In genomic region chr2:108423502-108424251, GRCh38 we compare ENCODE assay signal across 26 cellular contexts. TPM values are rescaled to one million over a fixed set of nuclear protein-coding genes. Genes with fewer than 3 reads are reported as not detected.
DNase-seq lines count a peak whose midpoint lies in the region; FAIRE-seq and TF ChIP-seq lines count a peak whose summit lies in the region.
"Had no signal": no experiment of that assay in that cellular context is flagged by ENCODE, and none has a peak within 500 bp of the region (broad histone marks: within the 10 kb centered on the region; RNA-seq: fewer than 3 reads in every experiment).

No MANE protein-coding gene starts in this region.

- H4K8ac ChIP-seq in H1 (ENCODE audit: extremely low read depth, insufficient read depth, low read length) = no peak overlapping the region

- H3K79me1 ChIP-seq in H1 (ENCODE audit: low read depth, low read length) = no peaks in the 10 kb centered on the region

- CTCF ChIA-PET in H1 (lab: Charles Lee; ENCODE audit: partially characterized antibody) = no interaction called here

- H3K27me3 ChIP-seq in H1 (replicated peaks in 1 of 4; ENCODE audit: control insufficient read depth in 3 of 4, extremely low read depth in 1 of 4, insufficient read depth in 3 of 4, low read length in 3 of 4) (no peaks in the 10 kb centered on the region), small intestine (ENCODE audit: control insufficient read depth in 2 of 2, insufficient read depth in 2 of 2, low read length in 2 of 2) (no peaks in the 10 kb centered on the region)
- H3K27me3 ChIP-seq: MG63 had no signal

- FAIRE-seq in H1 (lab: Jason Lieb, UNC) (no peak), small intestine (lab: Jason Lieb, UNC) (no peak)
- FAIRE-seq: G401.6, GM19239 had no signal

- 0 out of 2 replicates have a peak overlapping the region, but pooled peaks have one; percentile 12 for H2BK5ac ChIP-seq in H1 (ENCODE audit: low read depth, low read length)

- no peak overlapping the region for H2BK12ac ChIP-seq in H1 (ENCODE audit: low read depth, low read length)

- no peak overlapping the region for H2BK120ac ChIP-seq in H1 (replicated peaks; ENCODE audit: low read depth, low read length)

- H3K14ac ChIP-seq in H1 (ENCODE audit: insufficient read length) = no peak overlapping the region

- no peak overlapping the region for H3K56ac ChIP-seq in H1 (replicated peaks; ENCODE audit: insufficient read length, low read depth, low read length)

- no peak overlapping the region for H2BK20ac ChIP-seq in H1 (ENCODE audit: low read length)

- no peak overlapping the region for H3K9ac ChIP-seq in H1 (replicated peaks in 1 of 4; ENCODE audit: extremely low read depth in 1 of 4, low read depth in 3 of 4, low read length in 3 of 4)
- H3K9ac ChIP-seq: GM23248, SK-N-SH had no signal

- TF ChIP-seq EP300 in H1 (IDR thresholded peaks at IDR 0.05; ENCODE audit: borderline replicate concordance in 1 of 2, low read depth in 2 of 2, low read length in 2 of 2) = no peak

- H2AFZ ChIP-seq in H1 (ENCODE audit: low read length) = peak overlapping the region; percentile 6; the same call in 1 of the 2 replicates
- H2AFZ ChIP-seq: GM23248 had no signal

- POLR2A ChIA-PET in H1 (lab: Charles Lee; ENCODE audit: partially characterized antibody) = interaction anchor here (0.6 kb wide), 1 partner anchor 37 kb away, joined by 4 read pairs; no protein-coding TSS in a partner anchor

- no peak overlapping the region for H3K4me2 ChIP-seq in H1 (ENCODE audit: insufficient read depth in 1 of 2, low read depth in 2 of 2, low read length in 2 of 2)
- H3K4me2 ChIP-seq: SK-N-SH had no signal

- DNase-seq in HuH-7.5 (ENCODE audit: low spot score) (peak; percentile 30), H1 (ENCODE audit: low read depth in 1 of 2, low spot score in 2 of 2) (no peak), mucosa of gallbladder (ENCODE audit: low spot score) (peak; percentile 54), small intestine (peak; percentile 73), AML-193 (lab: John Stamatoyannopoulos, UW) (no peak), NAMALWA (ENCODE audit: low spot score) (no peak), AG20443 (ENCODE audit: low spot score) (no peak)
- DNase-seq: DMS 273 treated with DMSO at 0.1 percent for 48 hours, DND-41, GM23248, IMR-90, Karpas-422, MG63, NCI-H1092 treated with DMSO at 0.1 percent for 48 hours, NCI-H2081, NCI-H510A, NCI-H774, OCI-M1, RPMI8226, SHP77 treated with DMSO at 0.1 percent for 48 hours, SK-N-SH, T-cell had no signal

- TF ChIP-seq RAD21 in H1 (IDR thresholded peaks at IDR 0.05 in 1 of 2, conservative IDR thresholded peaks at IDR 0.05 in 1 of 2; ENCODE audit: low read depth in 2 of 2, low read length in 2 of 2) = no peak

- H2BK15ac ChIP-seq in H1 (ENCODE audit: low read length) = no peak overlapping the region

- TF ChIP-seq CTCF in H1 (IDR thresholded peaks at IDR 0.05; ENCODE audit: control extremely low read depth in 1 of 3, insufficient read depth in 1 of 3, low read depth in 1 of 3, low read length in 3 of 3) = no peak

- H4K20me1 ChIP-seq in H1 (replicated peaks in 1 of 2; ENCODE audit: control insufficient read depth in 1 of 2, insufficient read depth in 2 of 2, low read length in 2 of 2) = no peaks in the 10 kb centered on the region

- H2AK5ac ChIP-seq in H1 (ENCODE audit: low read depth, low read length) = no peak overlapping the region

- H3K9me3 ChIP-seq in H1 (ENCODE audit: insufficient read depth in 2 of 2, low read depth in 1 of 2, low read length in 1 of 2) (no peaks in the 10 kb centered on the region), small intestine (ENCODE audit: control insufficient read depth, low read depth) (no peaks in the 10 kb centered on the region)
- H3K9me3 ChIP-seq: SK-N-SH had no signal

- no peak overlapping the region for H3K18ac ChIP-seq in H1 (ENCODE audit: extremely low read depth, low read length)

- no peak overlapping the region for H3K27ac ChIP-seq in H1 (ENCODE audit: low read depth, low read length)
- H3K27ac ChIP-seq in small intestine (ENCODE audit: low read depth in 1 of 2, low read length in 1 of 2) = no peak overlapping the region
- H3K27ac ChIP-seq: C4-2B, GM23248 had no signal

- no peaks in the 10 kb centered on the region for H3K79me2 ChIP-seq in H1 (ENCODE audit: control insufficient read depth in 1 of 2, insufficient read depth in 2 of 2, low read length in 2 of 2)

- no peaks in the 10 kb centered on the region for H3K4me1 ChIP-seq in H1 (replicated peaks in 1 of 4; ENCODE audit: control insufficient read depth in 3 of 4, insufficient read depth in 4 of 4, low read length in 3 of 4)
- no peaks in the 10 kb centered on the region for H3K4me1 ChIP-seq in small intestine (ENCODE audit: control insufficient read depth in 2 of 2, insufficient read depth in 1 of 2, low read depth in 1 of 2, low read length in 1 of 2)

- H3K36me3 ChIP-seq in H1 (ENCODE audit: control insufficient read depth in 2 of 4, insufficient read depth in 4 of 4, low read length in 3 of 4) = no peaks in the 10 kb centered on the region
- H3K36me3 ChIP-seq in small intestine (ENCODE audit: control insufficient read depth in 2 of 2, insufficient read depth in 2 of 2, low read length in 2 of 2) = no peaks in the 10 kb centered on the region
- H3K36me3 ChIP-seq: MG63 had no signal

- H3K23me2 ChIP-seq in H1 (ENCODE audit: low read depth, low read length) = no peaks in the 10 kb centered on the region

- H3K4me3 ChIP-seq in H1 (ENCODE audit: extremely low read depth in 1 of 4, insufficient read depth in 2 of 4, low read depth in 3 of 4, low read length in 4 of 4) (no peak overlapping the region), small intestine (ENCODE audit: low read depth in 1 of 2, low read length in 2 of 2) (no peak overlapping the region)
- H3K4me3 ChIP-seq: GM23248, MG63 had no signal

- H3K23ac ChIP-seq in H1 (ENCODE audit: insufficient read length) = no peak overlapping the region

- no peak for TF ChIP-seq POLR2A in H1 (IDR thresholded peaks at IDR 0.05; ENCODE audit: control extremely low read depth in 1 of 2, low read depth in 2 of 2, low read length in 2 of 2)

- WGBS in H1 (ENCODE audit: extremely low coverage in 1 of 2, insufficient coverage in 1 of 2, insufficient read length in 1 of 2, insufficient replicate concordance in 2 of 2, low coverage in 1 of 2, low lambda C conversion rate in 2 of 2, missing lambda C conversion rate in 1 of 2), 2 experiments = 93% methylated on average over 8 of the region's 8 CpGs; no CpG with 5 or more reads in 1 of the 2 experiments
- 69 to 88% (median 80%) methylated on average over 8 of the region's 8 CpGs for WGBS in small intestine, 3 donors

- no peak overlapping the region for H3K4ac ChIP-seq in H1 (replicated peaks; ENCODE audit: insufficient read length, low read depth, low read length)

- no peak overlapping the region for H4K5ac ChIP-seq in H1 (ENCODE audit: insufficient read length, low read depth, low read length)

- H4K91ac ChIP-seq in H1 (replicated peaks; ENCODE audit: insufficient read length, low read length) = no peak overlapping the region

TF ChIP-seq in H1, 55 proteins besides CTCF, POLR2A, EP300 and RAD21 (continues in another document):
- no peak for TF ChIP-seq KDM1A (IDR thresholded peaks at IDR 0.05; ENCODE audit: borderline replicate concordance, low read length)
- no peak for TF ChIP-seq RXRA (IDR thresholded peaks at IDR 0.05; ENCODE audit: insufficient read depth, low read depth, low read length)
- TF ChIP-seq SUZ12 (IDR thresholded peaks at IDR 0.05; ENCODE audit: low read length) = no peak
- TF ChIP-seq FOSL1 (IDR thresholded peaks at IDR 0.05; ENCODE audit: insufficient read depth, low read depth, low read length) = no peak
- TF ChIP-seq YY1 (IDR thresholded peaks at IDR 0.05; ENCODE audit: low read depth, low read length) = no peak
- TF ChIP-seq CTBP2 (IDR thresholded peaks at IDR 0.05; ENCODE audit: borderline replicate concordance, insufficient read depth, insufficient read length, low read length) = no peak
- TF ChIP-seq SIRT6 (IDR thresholded peaks at IDR 0.05; ENCODE audit: low read length) = no peak
- TF ChIP-seq, protein P1, sequence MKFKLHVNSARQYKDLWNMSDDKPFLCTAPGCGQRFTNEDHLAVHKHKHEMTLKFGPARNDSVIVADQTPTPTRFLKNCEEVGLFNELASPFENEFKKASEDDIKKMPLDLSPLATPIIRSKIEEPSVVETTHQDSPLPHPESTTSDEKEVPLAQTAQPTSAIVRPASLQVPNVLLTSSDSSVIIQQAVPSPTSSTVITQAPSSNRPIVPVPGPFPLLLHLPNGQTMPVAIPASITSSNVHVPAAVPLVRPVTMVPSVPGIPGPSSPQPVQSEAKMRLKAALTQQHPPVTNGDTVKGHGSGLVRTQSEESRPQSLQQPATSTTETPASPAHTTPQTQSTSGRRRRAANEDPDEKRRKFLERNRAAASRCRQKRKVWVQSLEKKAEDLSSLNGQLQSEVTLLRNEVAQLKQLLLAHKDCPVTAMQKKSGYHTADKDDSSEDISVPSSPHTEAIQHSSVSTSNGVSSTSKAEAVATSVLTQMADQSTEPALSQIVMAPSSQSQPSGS (IDR thresholded peaks at IDR 0.05; ENCODE audit: low read length) = no peak
- no peak for TF ChIP-seq SP1 (IDR thresholded peaks at IDR 0.05; ENCODE audit: low read depth, low read length)
- TF ChIP-seq SP2 (IDR thresholded peaks at IDR 0.05; ENCODE audit: low read length) = no peak

RNA-seq across cellular contexts. Expression of gene GCC2, which starts 25.3 kb away (rescaled TPM):
- total RNA-seq in H1 (2021; fragmentation: NEBNext Ultra II Directional; extraction: Animal tissue kit (Norgen Biotek cat#: 25700)) = 52.2 and 54.9 TPM in 2 replicates
- 3.4 and 4.6 TPM in 2 replicates for polyA plus RNA-seq in H1 (2011; rRNA removed)
- polyA plus RNA-seq in H1 (2011; cell fraction: cytosol; rRNA removed) = 8.5 TPM
- 5.9 TPM for polyA plus RNA-seq in H1 (2011; cell fraction: nucleus; rRNA removed)
- 10.9 to 33.0 TPM (median 14.6 TPM) in 4 replicates for polyA plus RNA-seq in H1 (2012, experiment 1 of 2)
- polyA plus RNA-seq in H1 (2012, experiment 2 of 2) = 1.4 TPM
- 42.7 TPM for polyA plus RNA-seq in H1 (2013, experiment 1 of 2)
- 42.5 TPM for polyA plus RNA-seq in H1 (2013, experiment 2 of 2)
- 9.4 and 12.6 TPM in 2 replicates for polyA minus RNA-seq in H1 (2011; rRNA and poly(A)+ RNA removed)
- 13.1 TPM for polyA minus RNA-seq in H1 (2011; cell fraction: cytosol; rRNA and poly(A)+ RNA removed)
- polyA minus RNA-seq in H1 (2011; cell fraction: nucleus; rRNA and poly(A)+ RNA removed) = 35.4 TPM
- total RNA-seq in mucosa of gallbladder = 85.7 TPM
- 10 to 100 TPM; 14.0 to 15.7 (median 14.6) TPM for polyA plus RNA-seq in small intestine

RNA-seq across cellular contexts. Expression of gene SULT1C4, which starts 45.9 kb away (rescaled TPM):
- total RNA-seq in H1 (2021; fragmentation: NEBNext Ultra II Directional; extraction: Animal tissue kit (Norgen Biotek cat#: 25700)) = 2.1 and 2.9 TPM in 2 replicates
- polyA plus RNA-seq in H1 (2011; rRNA removed) (1.5 and 1.6 TPM in 2 replicates), small intestine (1 to 10 TPM in 2 of 3 donors, not detected in 1; 1.1 to 2.4 TPM)
- polyA plus RNA-seq in H1 (2011; cell fraction: cytosol; rRNA removed) = 1.8 TPM
- 1.6 TPM for polyA plus RNA-seq in H1 (2011; cell fraction: nucleus; rRNA removed)
- polyA plus RNA-seq in H1 (2012, experiment 1 of 2) = 1.7 to 2.7 TPM (median 2.2 TPM) in 4 replicates
- 0.87 TPM for polyA plus RNA-seq in H1 (2012, experiment 2 of 2)
- 0.99 TPM for polyA plus RNA-seq in H1 (2013, experiment 1 of 2)
- polyA plus RNA-seq in H1 (2013, experiment 2 of 2) = 1.0 TPM
- polyA minus RNA-seq in H1 (2011; rRNA and poly(A)+ RNA removed) = 1.9 and 2.6 TPM in 2 replicates
- 1.0 TPM for polyA minus RNA-seq in H1 (2011; cell fraction: cytosol; rRNA and poly(A)+ RNA removed)
- 1.6 TPM for polyA minus RNA-seq in H1 (2011; cell fraction: nucleus; rRNA and poly(A)+ RNA removed)
- 117 TPM for total RNA-seq in mucosa of gallbladder
- total RNA-seq: A673, GM23248, T-cell had no signal
- polyA plus RNA-seq: GM23248 had no signal

Comparison
In these comparisons a context has a peak if more than half of its experiments do, and no peak if none do; other contexts are left out.
1. DNase-seq: peak in HuH-7.5 (single experiment), mucosa of gallbladder (single experiment) and small intestine (single experiment); none in H1 (0 of 2), AML-193 (0 of 2), NAMALWA (single experiment) and AG20443 (single experiment).
2. RNA of gene SULT1C4, which starts 45.9 kb away (total RNA-seq): 117 TPM in mucosa of gallbladder (single experiment); 2.1 to 2.9 TPM in H1; every median in the first group is over 10 times any median in the second.